ENCODE assay signal across 24 cellular contexts in the genomic region with DNA sequence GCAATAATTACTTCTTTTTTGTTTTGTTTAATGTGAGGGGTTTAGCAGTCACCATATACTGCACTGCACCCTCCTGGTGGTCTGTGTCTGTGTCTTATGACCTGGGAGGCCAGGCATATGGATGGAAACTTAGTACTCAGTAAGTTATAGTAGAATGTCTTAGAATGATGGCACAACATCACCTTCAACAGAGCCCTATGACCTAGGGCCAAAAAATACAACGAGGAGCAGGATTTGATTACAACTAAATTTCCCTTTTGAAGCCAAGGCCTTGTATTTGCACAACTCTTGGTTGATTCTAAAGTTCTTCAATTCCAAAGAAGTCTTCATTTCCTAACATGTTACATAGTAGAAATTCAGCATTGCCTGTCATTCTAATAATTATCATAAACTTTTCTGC.
"Had no signal": no experiment of that assay in that cellular context is flagged by ENCODE, and none has a peak within 500 bp of the region (broad histone marks: within the 10 kb centered on the region; RNA-seq: fewer than 3 reads in every experiment).

No MANE protein-coding gene starts in this region.

- H3K9me3 ChIP-seq: body of pancreas, lower lobe of right lung, pancreas, transverse colon, uterus had no signal

- H3K27me3 Mint-ChIP-seq: activated CD4-positive, alpha-beta T cell treated with anti-CD3 and anti-CD28 coated beads, Interleukin-2, amount 10 ng/mL, durations not matched to agents 24 days and 14 days; activated CD8-positive, alpha-beta T cell treated with anti-CD3 and anti-CD28 coated beads for 36 hours had no signal

- H3K27me3 ChIP-seq: body of pancreas, dorsolateral prefrontal cortex, pancreas, transverse colon, uterus had no signal

- H3K36me3 ChIP-seq: lower lobe of right lung, pancreas, transverse colon, uterus had no signal

- H3K9me3 Mint-ChIP-seq: activated CD8-positive, alpha-beta T cell treated with anti-CD3 and anti-CD28 coated beads for 36 hours had no signal

- DNase-seq: activated CD4-positive, alpha-beta T cell treated with anti-CD3 and anti-CD28 coated beads, Interleukin-2, amount 10 ng/mL, durations not matched to agents 24 days and 14 days; activated CD4-positive, CD25-positive, alpha-beta regulatory T cell; activated CD8-positive, alpha-beta T cell treated with anti-CD3 and anti-CD28 coated beads for 36 hours; activated naive CD4-positive, alpha-beta T cell; activated naive CD8-positive, alpha-beta T cell treated with anti-CD3 and anti-CD28 coated beads, Interleukin-2, amount 10 ng/mL, durations not matched to agents 7 days and 5 days; activated T-cell treated with anti-CD3 and anti-CD28 coated beads, Interleukin-2, amount 50 U/mL, for 1 hour; caudate nucleus; dorsolateral prefrontal cortex; immature natural killer cell; kidney glomerular epithelial cell; lower lobe of right lung; naive thymus-derived CD8-positive, alpha-beta T cell; pancreas; stimulated activated CD4-positive, alpha-beta T cell treated with anti-CD3 and anti-CD28 coated beads, Interleukin-12 subunit alpha, Interleukin-12 subunit beta, amount 100 ng/mL, for 4 hours; stimulated activated CD4-positive, alpha-beta T cell treated with anti-CD3 and anti-CD28 coated beads, Interleukin-1b, Interleukin-23, amount 100 ng/mL, for 48 hours; stimulated activated CD8-positive, alpha-beta memory T cell treated with anti-CD3 and anti-CD28 coated beads, Interleukin-4, amount 100 ng/mL, for 48 hours; stimulated activated naive CD4-positive, alpha-beta T cell treated with Interleukin-2 at 50 U/mL for 16 hours; T-cell; T1000; transverse colon had no signal

- H3K4me1 Mint-ChIP-seq: activated CD4-positive, alpha-beta T cell treated with anti-CD3 and anti-CD28 coated beads, Interleukin-2, amount 10 ng/mL, durations not matched to agents 24 days and 14 days; activated naive CD8-positive, alpha-beta T cell treated with anti-CD3 and anti-CD28 coated beads, Interleukin-2, amount 10 ng/mL, durations not matched to agents 7 days and 5 days; activated T-helper 17 cell treated with anti-CD3 and anti-CD28 coated beads, Interleukin-2, amount 50 U/mL, for 72 hours; T-cell had no signal

- H3K36me3 Mint-ChIP-seq: activated naive CD8-positive, alpha-beta T cell treated with anti-CD3 and anti-CD28 coated beads, Interleukin-2, amount 10 ng/mL, durations not matched to agents 7 days and 5 days; immature natural killer cell; T-cell had no signal

- ATAC-seq: activated CD8-positive, alpha-beta T cell treated with anti-CD3 and anti-CD28 coated beads for 36 hours; activated T-helper 17 cell treated with anti-CD3 and anti-CD28 coated beads, Interleukin-2, amount 50 U/mL, for 72 hours; body of pancreas; lower lobe of right lung; naive thymus-derived CD8-positive, alpha-beta T cell; pancreas; T-cell had no signal

- H3K4me3 ChIP-seq: body of pancreas, dorsolateral prefrontal cortex, lower lobe of right lung, pancreas, transverse colon, uterus had no signal

- H3K27ac ChIP-seq: body of pancreas, dorsolateral prefrontal cortex, epithelial cell of prostate, lower lobe of right lung, pancreas, transverse colon had no signal

- H3K4me3 Mint-ChIP-seq: activated CD4-positive, alpha-beta T cell treated with anti-CD3 and anti-CD28 coated beads, Interleukin-2, amount 10 ng/mL, durations not matched to agents 24 days and 14 days; activated CD8-positive, alpha-beta T cell treated with anti-CD3 and anti-CD28 coated beads for 36 hours; activated naive CD8-positive, alpha-beta T cell treated with anti-CD3 and anti-CD28 coated beads, Interleukin-2, amount 10 ng/mL, durations not matched to agents 7 days and 5 days; activated T-helper 17 cell treated with anti-CD3 and anti-CD28 coated beads, Interleukin-2, amount 50 U/mL, for 72 hours; immature natural killer cell; naive thymus-derived CD8-positive, alpha-beta T cell; T-cell had no signal

- H3K4me1 ChIP-seq: body of pancreas, lower lobe of right lung, pancreas, transverse colon, uterus had no signal

- H3K27ac Mint-ChIP-seq: activated CD4-positive, alpha-beta T cell treated with anti-CD3 and anti-CD28 coated beads, Interleukin-2, amount 10 ng/mL, durations not matched to agents 24 days and 14 days; activated CD8-positive, alpha-beta T cell treated with anti-CD3 and anti-CD28 coated beads for 36 hours; activated naive CD8-positive, alpha-beta T cell treated with anti-CD3 and anti-CD28 coated beads, Interleukin-2, amount 10 ng/mL, durations not matched to agents 7 days and 5 days; activated T-helper 17 cell treated with anti-CD3 and anti-CD28 coated beads, Interleukin-2, amount 50 U/mL, for 72 hours; immature natural killer cell; naive thymus-derived CD8-positive, alpha-beta T cell; T-cell had no signal
